ENCODE assay signal across 8 cellular contexts in the genomic region with DNA sequence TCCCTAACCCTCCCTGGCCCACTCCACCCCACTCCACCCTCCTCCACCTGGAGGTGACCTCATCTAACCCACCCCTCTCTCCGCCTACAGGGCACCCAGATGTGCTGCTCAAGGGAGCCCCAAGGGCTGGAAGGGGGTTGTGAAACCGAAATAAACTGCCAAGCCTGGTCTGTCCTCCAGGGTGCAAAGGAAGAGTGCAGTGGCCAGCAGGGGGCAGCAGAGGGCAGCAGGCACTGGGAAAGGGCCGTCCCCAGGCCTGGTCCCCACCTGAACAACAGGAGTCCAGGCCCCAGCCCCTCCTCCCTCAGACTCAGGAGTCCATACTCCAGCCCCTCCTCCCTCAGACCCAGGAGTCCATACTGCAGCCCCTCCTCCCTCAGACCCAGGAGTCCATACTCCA. TPM values are rescaled to one million over a fixed set of nuclear protein-coding genes. Genes with fewer than 3 reads are reported as not detected.
DNase-seq lines count a peak whose midpoint lies in the region; TF ChIP-seq lines count a peak whose summit lies in the region.

No MANE protein-coding gene starts in this region.

- CTCF ChIA-PET in RWPE1 (lab: Yijun Ruan, JAX): no interaction called here

- POLR2A ChIA-PET in RWPE1 (lab: Yijun Ruan, JAX; ENCODE audit: low non-redundant PET): no interaction called here

- H3K36me3 Mint-ChIP-seq in activated T-helper 2 cell treated with anti-CD3 and anti-CD28 coated beads, Interferon-gamma antibody, Interleukin-2, Interleukin-4, amounts not matched to agents 10 μg/mL and 5 μg/mL and 100 μg/mL, durations not matched to agents 14 hours and 24 hours and 36 hours (ENCODE audit: low read depth): no peaks in the 10 kb centered on the region
- no peaks in the 10 kb centered on the region for H3K36me3 Mint-ChIP-seq in osteocyte (ENCODE audit: unreplicated experiment)

- TF ChIP-seq EP300 in transverse colon (IDR thresholded peaks at IDR 0.05; ENCODE audit: low read depth): no peak

- peaks cover 5% of the 10 kb centered on the region for H3K4me1 Mint-ChIP-seq in activated T-helper 2 cell treated with anti-CD3 and anti-CD28 coated beads, Interferon-gamma antibody, Interleukin-2, Interleukin-4, amounts not matched to agents 10 μg/mL and 5 μg/mL and 100 μg/mL, durations not matched to agents 14 hours and 24 hours and 36 hours (ENCODE audit: low read depth)
- peaks cover 6% of the 10 kb centered on the region for H3K4me1 Mint-ChIP-seq in osteocyte (ENCODE audit: unreplicated experiment)

- in situ Hi-C loops in transverse colon (cut with MboI; ENCODE audit: low pct_ligation_motif_present in 1 of 4, low pct_unique_long_range_greater_than_20kb in 1 of 4, low sequenced_read_pairs in 3 of 4): no loop called here

- H3K36me3 ChIP-seq in transverse colon: no peaks in the 10 kb centered on the region

- H3K27ac Mint-ChIP-seq in activated T-helper 2 cell treated with anti-CD3 and anti-CD28 coated beads, Interferon-gamma antibody, Interleukin-2, Interleukin-4, amounts not matched to agents 10 μg/mL and 5 μg/mL and 100 μg/mL, durations not matched to agents 14 hours and 24 hours and 36 hours: no peak overlapping the region
- no peak overlapping the region for H3K27ac Mint-ChIP-seq in osteocyte (ENCODE audit: unreplicated experiment)

- intact Hi-C loops in activated T-helper 2 cell treated with anti-CD3 and anti-CD28 coated beads, Interferon-gamma antibody, Interleukin-2, Interleukin-4, amounts not matched to agents 10 μg/mL and 5 μg/mL and 100 μg/mL, durations not matched to agents 14 hours and 24 hours and 36 hours (cut with micrococcal nuclease): loop anchor here (1.0 kb wide), 1 partner anchor 45 kb away; no protein-coding TSS in a partner anchor
- intact Hi-C loops in transverse colon (cut with DNase I; ENCODE audit: low total_unique reads): loop anchor here (1.0 kb wide), 1 partner anchor 44 kb away; no protein-coding TSS in a partner anchor

- H3K9me3 ChIP-seq in transverse colon: no peaks in the 10 kb centered on the region

- no peaks in the 10 kb centered on the region for H3K27me3 ChIP-seq in transverse colon

- DNase-seq in AML-193 (lab: John Stamatoyannopoulos, UW) (peak; percentile 86 to 88), GM19240 (ENCODE audit: insufficient read length, low spot score) (peak; percentile 95), Kasumi-1 (lab: John Stamatoyannopoulos, UW) (peak; percentile 70 to 82), RWPE1 (ENCODE audit: low spot score) (peak; percentile 79), foreskin fibroblast (peak; percentile 44 to 86), osteocyte (ENCODE audit: extremely low spot score, unreplicated experiment) (peak; percentile 95), transverse colon (peak; percentile 88)
- DNase-seq in activated T-helper 2 cell treated with anti-CD3 and anti-CD28 coated beads, Interferon-gamma antibody, Interleukin-2, Interleukin-4, amounts not matched to agents 10 μg/mL and 5 μg/mL and 100 μg/mL, durations not matched to agents 14 hours and 24 hours and 36 hours (ENCODE audit: low spot score): peak; percentile 78

- H3K27ac ChIP-seq in RWPE1: peak overlapping the region; percentile 60
- no peak overlapping the region for H3K27ac ChIP-seq in transverse colon

- 0% methylated on average over 3 of the region's 3 CpGs; no CpG with 5 or more reads in 1 of the 2 donors for WGBS in transverse colon (ENCODE audit: low coverage in 1 of 2), 2 donors

- no peaks in the 10 kb centered on the region for H3K9me3 Mint-ChIP-seq in activated T-helper 2 cell treated with anti-CD3 and anti-CD28 coated beads, Interferon-gamma antibody, Interleukin-2, Interleukin-4, amounts not matched to agents 10 μg/mL and 5 μg/mL and 100 μg/mL, durations not matched to agents 14 hours and 24 hours and 36 hours
- H3K9me3 Mint-ChIP-seq in osteocyte (ENCODE audit: unreplicated experiment): no peaks in the 10 kb centered on the region

- TF ChIP-seq CTCF in RWPE1 (conservative IDR thresholded peaks at IDR 0.05; ENCODE audit: low read depth): peak; percentile 74
- TF ChIP-seq CTCF in foreskin fibroblast (IDR thresholded peaks at IDR 0.05; ENCODE audit: low read depth, low read length): peak; percentile 97
- peak; percentile 87 for TF ChIP-seq CTCF in osteocyte (IDR thresholded peaks at IDR 0.05)
- TF ChIP-seq CTCF in transverse colon (IDR thresholded peaks at IDR 0.05): peak; percentile 88 to 97 (median 94)

- H3K4me1 ChIP-seq in transverse colon: peaks cover 0 to 10% (median 0%) of the 10 kb centered on the region in 4 donors

- no peak overlapping the region for H3K4me3 Mint-ChIP-seq in activated T-helper 2 cell treated with anti-CD3 and anti-CD28 coated beads, Interferon-gamma antibody, Interleukin-2, Interleukin-4, amounts not matched to agents 10 μg/mL and 5 μg/mL and 100 μg/mL, durations not matched to agents 14 hours and 24 hours and 36 hours (ENCODE audit: low read depth)
- H3K4me3 Mint-ChIP-seq in osteocyte (ENCODE audit: unreplicated experiment): no peak overlapping the region

- H3K4me3 ChIP-seq in foreskin fibroblast (ENCODE audit: low read depth in 1 of 2, low read length in 2 of 2) (no peak overlapping the region), transverse colon (no peak overlapping the region)

- no peaks in the 10 kb centered on the region for H3K27me3 Mint-ChIP-seq in activated T-helper 2 cell treated with anti-CD3 and anti-CD28 coated beads, Interferon-gamma antibody, Interleukin-2, Interleukin-4, amounts not matched to agents 10 μg/mL and 5 μg/mL and 100 μg/mL, durations not matched to agents 14 hours and 24 hours and 36 hours (ENCODE audit: low read depth)
- H3K27me3 Mint-ChIP-seq in osteocyte (ENCODE audit: unreplicated experiment): peaks cover 15% of the 10 kb centered on the region

- TF ChIP-seq POLR2A in transverse colon (IDR thresholded peaks at IDR 0.05): no peak

RNA-seq across cellular contexts. Expression of gene BCAM, which starts 8.4 kb away (rescaled TPM):
- total RNA-seq in activated T-helper 2 cell treated with anti-CD3 and anti-CD28 coated beads, Interferon-gamma antibody, Interleukin-2, Interleukin-4, amounts not matched to agents 10 μg/mL and 5 μg/mL and 100 μg/mL, durations not matched to agents 14 hours and 24 hours and 36 hours: not detected in 2 replicates
- total RNA-seq in osteocyte (8.8 and 9.9 TPM in 2 replicates), transverse colon (10 to 100 TPM in 3 of 4 donors, 1 to 10 TPM in 1; 7.9 to 95.1 (median 23.1) TPM)

RNA-seq across cellular contexts. Expression of gene CBLC, which starts 22.8 kb away (rescaled TPM):
- total RNA-seq in activated T-helper 2 cell treated with anti-CD3 and anti-CD28 coated beads, Interferon-gamma antibody, Interleukin-2, Interleukin-4, amounts not matched to agents 10 μg/mL and 5 μg/mL and 100 μg/mL, durations not matched to agents 14 hours and 24 hours and 36 hours: not detected in 2 replicates
- total RNA-seq in osteocyte (not detected in 2 replicates), transverse colon (100 to 1,000 TPM in 3 of 4 donors, 10 to 100 TPM in 1; 96.1 to 210 (median 145) TPM)

RNA-seq across cellular contexts. Expression of gene NECTIN2, which starts 45.6 kb away (rescaled TPM):
- total RNA-seq in activated T-helper 2 cell treated with anti-CD3 and anti-CD28 coated beads, Interferon-gamma antibody, Interleukin-2, Interleukin-4, amounts not matched to agents 10 μg/mL and 5 μg/mL and 100 μg/mL, durations not matched to agents 14 hours and 24 hours and 36 hours: 0.27 and 0.37 TPM in 2 replicates
- total RNA-seq in osteocyte: 117 TPM in 2 replicates
- 100 to 1,000 TPM in 3 of 4 donors, 10 to 100 TPM in 1; 93.7 to 147 (median 125) TPM for total RNA-seq in transverse colon

RNA-seq across cellular contexts. Expression of gene BCL3, which starts 52.0 kb away (rescaled TPM):
- 83.5 and 85.2 TPM in 2 replicates for total RNA-seq in activated T-helper 2 cell treated with anti-CD3 and anti-CD28 coated beads, Interferon-gamma antibody, Interleukin-2, Interleukin-4, amounts not matched to agents 10 μg/mL and 5 μg/mL and 100 μg/mL, durations not matched to agents 14 hours and 24 hours and 36 hours
- total RNA-seq in osteocyte (12.7 and 15.3 TPM in 2 replicates), transverse colon (100 to 1,000 TPM in 1 of 4 donors, 10 to 100 TPM in 3; 43.8 to 181 (median 69.5) TPM)

Comparison
In these comparisons a context has a peak if more than half of its experiments do, and no peak if none do; other contexts are left out.
1. RNA of gene CBLC, which starts 22.8 kb away (total RNA-seq): 96.1 to 210 TPM in transverse colon; not detected in activated T-helper 2 cell treated with anti-CD3 and anti-CD28 coated beads, Interferon-gamma antibody, Interleukin-2, Interleukin-4, amounts not matched to agents 10 μg/mL and 5 μg/mL and 100 μg/mL, durations not matched to agents 14 hours and 24 hours and 36 hours and not detected in osteocyte; every median in the first group is over 10 times any median in the second.
2. RNA of gene NECTIN2, which starts 45.6 kb away (total RNA-seq): 93.7 to 147 TPM in transverse colon and 117 TPM in osteocyte; 0.27 to 0.37 TPM in activated T-helper 2 cell treated with anti-CD3 and anti-CD28 coated beads, Interferon-gamma antibody, Interleukin-2, Interleukin-4, amounts not matched to agents 10 μg/mL and 5 μg/mL and 100 μg/mL, durations not matched to agents 14 hours and 24 hours and 36 hours; every median in the first group is over 10 times any median in the second.
3. Peak in every context shown above with its lines, with median percentiles within 50 percentile points of each other: DNase-seq and CTCF ChIP-seq.